In the genomic region with DNA sequence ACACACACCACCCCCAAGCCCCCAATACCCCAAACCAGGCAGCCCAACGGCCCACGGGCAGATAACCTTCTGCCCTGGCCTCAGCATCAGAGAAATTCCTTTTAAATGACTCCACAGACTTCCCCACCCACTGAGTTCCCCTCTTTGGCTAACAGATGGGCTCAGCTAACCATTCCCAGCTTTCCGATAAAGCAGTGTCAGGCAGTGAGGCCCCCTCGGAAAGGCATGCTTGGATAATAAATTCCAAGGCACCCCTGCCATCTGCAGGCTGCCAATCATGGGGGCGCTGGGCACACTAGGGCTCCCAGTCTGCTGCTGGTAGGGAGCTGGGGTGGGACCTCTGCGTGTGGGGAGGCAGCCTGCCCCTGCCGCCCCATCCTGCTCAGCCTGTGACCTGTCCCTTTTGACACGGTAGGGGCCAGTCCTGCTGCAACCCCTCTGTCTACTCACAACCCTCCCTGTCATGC, we compare ENCODE assay signal across 14 cellular contexts.
DNase-seq lines count a peak whose midpoint lies in the region; ATAC-seq, FAIRE-seq and TF ChIP-seq lines count a peak whose summit lies in the region.
"Had no signal": no experiment of that assay in that cellular context is flagged by ENCODE, and none has a peak within 500 bp of the region (broad histone marks: within the 10 kb centered on the region; RNA-seq: fewer than 3 reads in every experiment).

No MANE protein-coding gene starts in this region.

- no peak for TF ChIP-seq CTCF in cardiac muscle cell (IDR thresholded peaks at IDR 0.05; ENCODE audit: low read depth, low read length)
- TF ChIP-seq CTCF in right atrium auricular region (IDR thresholded peaks at IDR 0.05), result no peak
- no peak for TF ChIP-seq CTCF in astrocyte (IDR thresholded peaks at IDR 0.05; ENCODE audit: insufficient read depth, low read depth, low read length)

- peaks cover 67% of the 10 kb centered on the region for H3K4me1 Mint-ChIP-seq in astrocyte (ENCODE audit: low read depth, unreplicated experiment)

- peak overlapping the region; percentile 24 for H3K4me2 ChIP-seq in astrocyte (ENCODE audit: low read length)

- H3K9me3 ChIP-seq in cardiac muscle cell (ENCODE audit: low read depth), result no peaks in the 10 kb centered on the region
- no peaks in the 10 kb centered on the region for H3K9me3 ChIP-seq in right atrium auricular region
- no peaks in the 10 kb centered on the region for H3K9me3 ChIP-seq in astrocyte (ENCODE audit: insufficient read depth, low read depth, low read length)
- H3K9me3 ChIP-seq: esophagus muscularis mucosa had no signal

- H2AFZ ChIP-seq in astrocyte (ENCODE audit: low read depth, low read length), result no peak overlapping the region

- H3K9ac ChIP-seq in astrocyte (ENCODE audit: low read length), result peak overlapping the region; percentile 83

- no peak for ATAC-seq in HG03135 (IDR thresholded peaks at IDR 0.05; ENCODE audit: unreplicated experiment)
- ATAC-seq in HG03025 (IDR thresholded peaks at IDR 0.05; ENCODE audit: low FRiP score, unreplicated experiment), result no peak

- peak overlapping the region; percentile 95 for H3K27ac Mint-ChIP-seq in astrocyte (ENCODE audit: unreplicated experiment)
- H3K27ac Mint-ChIP-seq: stimulated activated naive CD8-positive, alpha-beta T cell treated with anti-CD3 and anti-CD28 coated beads, Interleukin-15, Interleukin-2, amounts not matched to agents 100 ng/mL and 50 ng/mL, for 24 hours had no signal

- H3K4me3 Mint-ChIP-seq in astrocyte (ENCODE audit: unreplicated experiment), result no peak overlapping the region
- H3K4me3 Mint-ChIP-seq: stimulated activated naive CD8-positive, alpha-beta T cell treated with anti-CD3 and anti-CD28 coated beads, Interleukin-15, Interleukin-2, amounts not matched to agents 100 ng/mL and 50 ng/mL, for 24 hours had no signal

- no peaks in the 10 kb centered on the region for H4K20me1 ChIP-seq in astrocyte (ENCODE audit: insufficient read depth, low read length)

- no peaks in the 10 kb centered on the region for H3K9me3 Mint-ChIP-seq in astrocyte (ENCODE audit: unreplicated experiment)

- DNase-seq in cardiac muscle cell (ENCODE audit: low read depth in 1 of 2, low spot score in 1 of 2) (peak; percentile 49 to 76), right atrium auricular region (ENCODE audit: low spot score) (no peak), astrocyte (ENCODE audit: low read depth) (peak; percentile 95), islet precursor cell (peak; percentile 93), HuH-7.5 (ENCODE audit: low spot score) (no peak)
- no peak for DNase-seq in activated CD8-positive, alpha-beta memory T cell treated with anti-CD3 and anti-CD28 coated beads, Interleukin-2, amount 50 U/mL, for 48 hours
- DNase-seq: 8988T; NCI-H187 treated with DMSO at 0.1 percent for 48 hours; stimulated activated CD4-positive, alpha-beta T cell treated with anti-CD3 and anti-CD28 coated beads, Interleukin-4, amount 100 ng/mL, for 1 hour had no signal

- H3K27ac ChIP-seq in cardiac muscle cell (peak overlapping the region; percentile 13), right atrium auricular region (no peak overlapping the region), astrocyte (ENCODE audit: low read depth, low read length) (peak overlapping the region; percentile 99)

- peak; percentile 26 for FAIRE-seq in astrocyte (lab: Jason Lieb, UNC)
- FAIRE-seq: TTC549 had no signal

- no peaks in the 10 kb centered on the region for H3K27me3 Mint-ChIP-seq in astrocyte (ENCODE audit: low read depth, unreplicated experiment)
- H3K27me3 Mint-ChIP-seq: stimulated activated naive CD8-positive, alpha-beta T cell treated with anti-CD3 and anti-CD28 coated beads, Interleukin-15, Interleukin-2, amounts not matched to agents 100 ng/mL and 50 ng/mL, for 24 hours had no signal

- H3K4me1 ChIP-seq in cardiac muscle cell (ENCODE audit: low read depth) (peaks cover 13% of the 10 kb centered on the region), right atrium auricular region (peaks cover 0 to 22% of the 10 kb centered on the region in 2 donors), astrocyte (ENCODE audit: insufficient read depth, low read length) (peaks cover 79% of the 10 kb centered on the region)

- H3K27me3 ChIP-seq in cardiac muscle cell, result no peaks in the 10 kb centered on the region
- no peaks in the 10 kb centered on the region for H3K27me3 ChIP-seq in right atrium auricular region
- no peaks in the 10 kb centered on the region for H3K27me3 ChIP-seq in astrocyte (ENCODE audit: insufficient read depth, low read length)
- H3K27me3 ChIP-seq: esophagus muscularis mucosa had no signal

- H3K36me3 Mint-ChIP-seq in astrocyte (ENCODE audit: low read depth, unreplicated experiment), result peaks cover 1% of the 10 kb centered on the region

- H3K36me3 ChIP-seq in cardiac muscle cell (no peaks in the 10 kb centered on the region), right atrium auricular region (no peaks in the 10 kb centered on the region), astrocyte (ENCODE audit: insufficient read depth, low read length) (no peaks in the 10 kb centered on the region)
- H3K36me3 ChIP-seq: esophagus muscularis mucosa had no signal

- H3K4me3 ChIP-seq in cardiac muscle cell (no peak overlapping the region), right atrium auricular region (no peak overlapping the region), astrocyte (ENCODE audit: insufficient read depth, low read depth, low read length) (no peak overlapping the region)
- H3K4me3 ChIP-seq: esophagus muscularis mucosa had no signal

- H3K79me2 ChIP-seq in astrocyte (ENCODE audit: insufficient read depth, low read length), result no peaks in the 10 kb centered on the region

Comparison
In these comparisons a context has a peak if more than half of its experiments do, and no peak if none do; other contexts are left out.
1. DNase-seq: peak in cardiac muscle cell (2 of 2), astrocyte (single experiment) and islet precursor cell (single experiment); none in right atrium auricular region (single experiment), activated CD8-positive, alpha-beta memory T cell treated with anti-CD3 and anti-CD28 coated beads, Interleukin-2, amount 50 U/mL, for 48 hours (single experiment) and HuH-7.5 (single experiment).
2. H3K27ac ChIP-seq: peak in cardiac muscle cell (single experiment) and astrocyte (single experiment); none in right atrium auricular region (0 of 2).